8 cellular contexts compared by ENCODE assay signal in genomic region chr6:95577317-95578105, GRCh38. TPM values are rescaled to one million over a fixed set of nuclear protein-coding genes. Genes with fewer than 3 reads are reported as not detected.
DNase-seq lines count a peak whose midpoint lies in the region; ATAC-seq, FAIRE-seq and TF ChIP-seq lines count a peak whose summit lies in the region.

A gene with protein sequence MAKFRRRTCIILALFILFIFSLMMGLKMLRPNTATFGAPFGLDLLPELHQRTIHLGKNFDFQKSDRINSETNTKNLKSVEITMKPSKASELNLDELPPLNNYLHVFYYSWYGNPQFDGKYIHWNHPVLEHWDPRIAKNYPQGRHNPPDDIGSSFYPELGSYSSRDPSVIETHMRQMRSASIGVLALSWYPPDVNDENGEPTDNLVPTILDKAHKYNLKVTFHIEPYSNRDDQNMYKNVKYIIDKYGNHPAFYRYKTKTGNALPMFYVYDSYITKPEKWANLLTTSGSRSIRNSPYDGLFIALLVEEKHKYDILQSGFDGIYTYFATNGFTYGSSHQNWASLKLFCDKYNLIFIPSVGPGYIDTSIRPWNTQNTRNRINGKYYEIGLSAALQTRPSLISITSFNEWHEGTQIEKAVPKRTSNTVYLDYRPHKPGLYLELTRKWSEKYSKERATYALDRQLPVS (plus strand): TSS chr6:95577535. CDS start chr6:95586440, 8,905 bp downstream.

- no peaks in the 10 kb centered on the region for H3K9me1 ChIP-seq in keratinocyte (ENCODE audit: control insufficient read depth, extremely low read depth, insufficient read depth, low read length)

- no peaks in the 10 kb centered on the region for H3K27me3 ChIP-seq in keratinocyte (ENCODE audit: control insufficient read depth, extremely low read depth, insufficient read depth, low read length)

- peak within 1 kb of the TSS; percentile 82 to 98 (median 94) for H3K4me3 ChIP-seq in keratinocyte (ENCODE audit: control insufficient read depth in 2 of 3, extremely low read depth in 1 of 3, insufficient read depth in 2 of 3, low read depth in 1 of 3, low read length in 3 of 3)

- TF ChIP-seq CTCF in AG09319 (IDR thresholded peaks at IDR 0.05; ENCODE audit: low read depth, low read length) (no peak), keratinocyte (optimal IDR thresholded peaks at IDR 0.05 in 1 of 3, IDR thresholded peaks at IDR 0.05 in 1 of 3, conservative IDR thresholded peaks at IDR 0.05 in 1 of 3; ENCODE audit: extremely low read depth in 1 of 3, insufficient read depth in 2 of 3, low read length in 3 of 3) (no peak)

- dilution Hi-C loops in keratinocyte (cut with MboI; ENCODE audit: extremely low pct_ligation_motif_present, low sequenced_read_pairs), result no loop called here

- peak within 1 kb of the TSS; percentile 99 for H2AFZ ChIP-seq in keratinocyte (ENCODE audit: control insufficient read depth, low read length)

- H3K79me2 ChIP-seq in keratinocyte (ENCODE audit: control insufficient read depth, insufficient read depth, low read length), result peaks cover 17% of the 10 kb centered on the region

- FAIRE-seq in keratinocyte (lab: Jason Lieb, UNC), result no peak

- peak; percentile 78 for ATAC-seq in GM19025 (IDR thresholded peaks at IDR 0.05; ENCODE audit: low read depth, unreplicated experiment)
- peak; percentile 65 for ATAC-seq in HG03280 (IDR thresholded peaks at IDR 0.05; ENCODE audit: unreplicated experiment)

- peak within 1 kb of the TSS; percentile 91 for H3K9ac ChIP-seq in keratinocyte (ENCODE audit: control insufficient read depth, extremely low read depth, insufficient read depth, low read length)

- no peaks in the 10 kb centered on the region for H4K20me1 ChIP-seq in keratinocyte (ENCODE audit: control insufficient read depth, extremely low read depth, insufficient read depth, low read length)

- DNase-seq in AG09319 (ENCODE audit: extremely low read depth, low read depth) (peak; percentile 57), NCI-H345 (lab: John Stamatoyannopoulos, UW) (peak; percentile 84), keratinocyte (ENCODE audit: low read depth, low spot score) (peak; percentile 15)
- peak; percentile 69 for DNase-seq in activated CD4-positive, CD25-positive, alpha-beta regulatory T cell treated with anti-CD3 and anti-CD28 coated beads, Interleukin-2, amount 50 U/mL, for 16 hours (ENCODE audit: low read depth, low spot score)
- DNase-seq in central memory CD4-positive, alpha-beta T cell, result peak; percentile 78
- DNase-seq in stimulated activated CD4-positive, alpha-beta T cell treated with anti-CD3 and anti-CD28 coated beads, Interleukin-12 subunit alpha, Interleukin-12 subunit beta, amount 100 ng/mL, for 48 hours (ENCODE audit: low read depth in 2 of 3, low spot score in 1 of 3), result peak; percentile 58 to 75 (median 66)

- peaks cover 9% of the 10 kb centered on the region for H3K4me1 ChIP-seq in keratinocyte (ENCODE audit: control insufficient read depth, extremely low read depth, insufficient read depth, low read length)

- no peaks in the 10 kb centered on the region for H3K9me3 ChIP-seq in keratinocyte (ENCODE audit: control insufficient read depth, low read depth, low read length)

- H3K27ac ChIP-seq in keratinocyte (ENCODE audit: control insufficient read depth, insufficient read depth, low read length), result peak within 1 kb of the TSS; percentile 94

- H3K36me3 ChIP-seq in keratinocyte (ENCODE audit: control insufficient read depth in 2 of 2, extremely low read depth in 1 of 2, insufficient read depth in 2 of 2, low read length in 2 of 2), result peaks cover 0 to 1% of the 10 kb centered on the region in 2 experiments

- peak within 1 kb of the TSS; percentile 100 for H3K4me2 ChIP-seq in keratinocyte (ENCODE audit: control insufficient read depth, extremely low read depth, insufficient read depth, low read depth, low read length)

RNA-seq across cellular contexts. Expression of the gene that starts here (rescaled TPM):
- 6.0 to 10.8 TPM (median 6.3 TPM) in 3 replicates for polyA plus RNA-seq in keratinocyte
- 1.3 TPM for polyA plus RNA-seq in keratinocyte (2011; ENCODE audit: low read depth)
- polyA plus RNA-seq in keratinocyte (2011; cell fraction: cytosol; rRNA removed), result 1.7 and 4.8 TPM in 2 replicates
- polyA plus RNA-seq in keratinocyte (2011; cell fraction: nucleus; rRNA removed), result 7.7 and 9.3 TPM in 2 replicates
- 2.8 and 6.2 TPM in 2 replicates for polyA plus RNA-seq in keratinocyte (2012; ENCODE audit: low replicate concordance)
- 0.82 to 10.8 TPM (median 5.5 TPM) in 3 replicates for polyA minus RNA-seq in keratinocyte
- 2.3 TPM for polyA minus RNA-seq in keratinocyte (2011; cell fraction: cytosol; rRNA and poly(A)+ RNA removed)
- 5.2 and 12.6 TPM in 2 replicates for polyA minus RNA-seq in keratinocyte (2011; cell fraction: nucleus; rRNA and poly(A)+ RNA removed)

Comparison
In these comparisons a context has a peak if more than half of its experiments do, and no peak if none do; other contexts are left out.
1. Peak in every context shown above with its lines: DNase-seq, ATAC-seq, H3K4me3 ChIP-seq and H3K27ac ChIP-seq.
2. DNase-seq: peak in every context shown above with its lines; median percentile 84 in NCI-H345; 78 in central memory CD4-positive, alpha-beta T cell; 69 in activated CD4-positive, CD25-positive, alpha-beta regulatory T cell treated with anti-CD3 and anti-CD28 coated beads, Interleukin-2, amount 50 U/mL, for 16 hours; 66 in stimulated activated CD4-positive, alpha-beta T cell treated with anti-CD3 and anti-CD28 coated beads, Interleukin-12 subunit alpha, Interleukin-12 subunit beta, amount 100 ng/mL, for 48 hours; 57 in AG09319; 15 in keratinocyte.